In genomic region chr14:104583424-104584114, GRCh38 we compare ENCODE assay signal across 20 cellular contexts. TPM values are rescaled to one million over a fixed set of nuclear protein-coding genes. Genes with fewer than 3 reads are reported as not detected.
DNase-seq lines count a peak whose midpoint lies in the region; FAIRE-seq and TF ChIP-seq lines count a peak whose summit lies in the region.
"Had no signal": no experiment of that assay in that cellular context is flagged by ENCODE, and none has a peak within 500 bp of the region (broad histone marks: within the 10 kb centered on the region; RNA-seq: fewer than 3 reads in every experiment).

No MANE protein-coding gene starts in this region.

- peaks cover 3% of the 10 kb centered on the region for H3K27me3 ChIP-seq in bronchial epithelial cell (ENCODE audit: control insufficient read depth, insufficient read depth, low read length)
- no peaks in the 10 kb centered on the region for H3K27me3 ChIP-seq in CD8-positive, alpha-beta memory T cell (ENCODE audit: insufficient read depth, low read length, poor library complexity, severe bottlenecking)
- H3K27me3 ChIP-seq in mesenchymal stem cell (ENCODE audit: control insufficient read depth in 1 of 2, insufficient read depth in 1 of 2, low read length in 2 of 2) = peaks cover 7 to 72% of the 10 kb centered on the region in 2 experiments
- H3K27me3 ChIP-seq: BLaER1 had no signal

- CTCF ChIA-PET in CD8-positive, alpha-beta memory T cell (lab: Charles Lee) = no interaction called here

- no peak overlapping the region for H3K18ac ChIP-seq in mesenchymal stem cell (ENCODE audit: low read depth in 1 of 2, low read length in 2 of 2)

- H3K4me3 ChIP-seq in bronchial epithelial cell (ENCODE audit: low read depth, low read length) = no peak overlapping the region
- no peak overlapping the region for H3K4me3 ChIP-seq in CD8-positive, alpha-beta memory T cell (ENCODE audit: low read length)
- H3K4me3 ChIP-seq in mesenchymal stem cell (ENCODE audit: insufficient read depth in 1 of 2, low read depth in 1 of 2, low read length in 2 of 2) = no peak overlapping the region
- H3K4me3 ChIP-seq: BLaER1, SJCRH30 had no signal

- H3K4me2 ChIP-seq in mesenchymal stem cell (ENCODE audit: low read length, poor library complexity, severe bottlenecking) = no peak overlapping the region
- H3K4me2 ChIP-seq: BLaER1 had no signal

- DNase-seq in NCI-H1694 treated with DMSO at 0.1 percent for 48 hours (lab: John Stamatoyannopoulos, UW) (peak; percentile 22), NCI-H1694 (lab: John Stamatoyannopoulos, UW) (no peak), Ammon's horn (ENCODE audit: low spot score) (peak; percentile 33), bronchial epithelial cell (ENCODE audit: low read depth) (no peak), nephron progenitor cell (no peak), DMS53 treated with DMSO at 0.1 percent for 48 hours (lab: John Stamatoyannopoulos, UW; ENCODE audit: unreplicated experiment) (no peak), mesenchymal stem cell (no peak)
- DNase-seq in CD8-positive, alpha-beta memory T cell = no peak
- DNase-seq: 8988T; CD8-positive, alpha-beta T cell; H7; NCI-H1105 treated with DMSO at 0.1 percent for 48 hours; NCI-H1930; NCI-H2171; NK-92 treated with Interleukin-12 subunit alpha and Interleukin-12 subunit beta, amount 100 ng/mL, for 24 hours; SJCRH30 had no signal

- no peaks in the 10 kb centered on the region for H3K36me3 Mint-ChIP-seq in nephron progenitor cell (ENCODE audit: low read depth)
- no peaks in the 10 kb centered on the region for H3K36me3 Mint-ChIP-seq in CD8-positive, alpha-beta memory T cell
- H3K36me3 Mint-ChIP-seq: CD8-positive, alpha-beta T cell had no signal

- H3K4me3 Mint-ChIP-seq in nephron progenitor cell = peak overlapping the region; percentile 4
- no peak overlapping the region for H3K4me3 Mint-ChIP-seq in CD8-positive, alpha-beta memory T cell
- H3K4me3 Mint-ChIP-seq: CD8-positive, alpha-beta T cell had no signal

- no peak for TF ChIP-seq CTCF in bronchial epithelial cell (IDR thresholded peaks at IDR 0.05; ENCODE audit: insufficient read depth, low read length, severe bottlenecking)
- TF ChIP-seq CTCF in nephron progenitor cell (IDR thresholded peaks at IDR 0.05) = no peak

- H3K9ac ChIP-seq in mesenchymal stem cell (ENCODE audit: low read length) = no peak overlapping the region
- H3K9ac ChIP-seq: BLaER1 had no signal

- no peak overlapping the region for H4K8ac ChIP-seq in mesenchymal stem cell (ENCODE audit: low read length)

- no peak overlapping the region for H4K91ac ChIP-seq in mesenchymal stem cell (ENCODE audit: low read length)

- H2BK5ac ChIP-seq in mesenchymal stem cell (ENCODE audit: low read depth, low read length, poor library complexity, severe bottlenecking) = no peak overlapping the region

- H2BK120ac ChIP-seq in mesenchymal stem cell (ENCODE audit: low read depth, low read length) = no peak overlapping the region

- no peak overlapping the region for H2BK12ac ChIP-seq in mesenchymal stem cell (ENCODE audit: low read length in 2 of 2)

- H2AK5ac ChIP-seq in mesenchymal stem cell (ENCODE audit: low read length, severe bottlenecking) = no peak overlapping the region

- no peaks in the 10 kb centered on the region for H3K9me3 ChIP-seq in CD8-positive, alpha-beta memory T cell (ENCODE audit: low read length)
- H3K9me3 ChIP-seq in mesenchymal stem cell (ENCODE audit: control insufficient read depth, low read length) = no peaks in the 10 kb centered on the region
- H3K9me3 ChIP-seq: BLaER1, SJCRH30 had no signal

- H3K36me3 ChIP-seq in bronchial epithelial cell (ENCODE audit: control insufficient read depth, insufficient read depth, low read length) (no peaks in the 10 kb centered on the region), mesenchymal stem cell (ENCODE audit: control insufficient read depth in 1 of 2, insufficient read depth in 2 of 2, low read depth in 1 of 2, low read length in 2 of 2) (no peaks in the 10 kb centered on the region)
- no peaks in the 10 kb centered on the region for H3K36me3 ChIP-seq in CD8-positive, alpha-beta memory T cell (ENCODE audit: insufficient read depth, low read length)
- H3K36me3 ChIP-seq: BLaER1, SJCRH30 had no signal

- no peak overlapping the region for H3K14ac ChIP-seq in mesenchymal stem cell (ENCODE audit: low read length in 2 of 2)

- peak; percentile 32 for FAIRE-seq in bronchial epithelial cell (lab: Jason Lieb, UNC)
- FAIRE-seq: GM19239 had no signal

- H2BK15ac ChIP-seq in mesenchymal stem cell (ENCODE audit: low read depth, poor library complexity, severe bottlenecking) = no peak overlapping the region

- peaks cover 11% of the 10 kb centered on the region for H3K27me3 Mint-ChIP-seq in nephron progenitor cell (ENCODE audit: low read depth, poor library complexity)
- H3K27me3 Mint-ChIP-seq in CD8-positive, alpha-beta memory T cell = peaks cover 2 to 9% of the 10 kb centered on the region in 2 donors

- H3K79me1 ChIP-seq in mesenchymal stem cell (replicated peaks; ENCODE audit: low read length, poor library complexity, severe bottlenecking) = no peaks in the 10 kb centered on the region

- POLR2A ChIA-PET in CD8-positive, alpha-beta memory T cell (lab: Charles Lee) = no interaction called here

- H3K4me1 ChIP-seq in CD8-positive, alpha-beta memory T cell (ENCODE audit: insufficient read depth, low read length) = no peaks in the 10 kb centered on the region
- no peaks in the 10 kb centered on the region for H3K4me1 ChIP-seq in mesenchymal stem cell (ENCODE audit: control insufficient read depth, insufficient read depth, low read depth, low read length)
- H3K4me1 ChIP-seq: SJCRH30 had no signal

- H3K4ac ChIP-seq in mesenchymal stem cell (ENCODE audit: low read depth in 1 of 2, low read length in 2 of 2) = no peak overlapping the region

- peaks cover 71% of the 10 kb centered on the region for H3K4me1 Mint-ChIP-seq in nephron progenitor cell
- no peaks in the 10 kb centered on the region for H3K4me1 Mint-ChIP-seq in CD8-positive, alpha-beta memory T cell

- no peaks in the 10 kb centered on the region for H3K9me3 Mint-ChIP-seq in nephron progenitor cell
- H3K9me3 Mint-ChIP-seq in CD8-positive, alpha-beta memory T cell = no peaks in the 10 kb centered on the region
- H3K9me3 Mint-ChIP-seq: CD8-positive, alpha-beta T cell had no signal

- H3K27ac Mint-ChIP-seq in nephron progenitor cell = no peak overlapping the region
- no peak overlapping the region for H3K27ac Mint-ChIP-seq in CD8-positive, alpha-beta memory T cell
- H3K27ac Mint-ChIP-seq: CD8-positive, alpha-beta T cell had no signal

- no peak overlapping the region for H2AFZ ChIP-seq in mesenchymal stem cell (ENCODE audit: low read depth, low read length)

- 79% methylated on average over 20 of the region's 20 CpGs for WGBS in mesenchymal stem cell

- peak overlapping the region in 1 of 2 experiments; percentile 36 for H3K23ac ChIP-seq in mesenchymal stem cell (ENCODE audit: low read length in 2 of 2)

- H3K27ac ChIP-seq in CD8-positive, alpha-beta memory T cell (ENCODE audit: low read depth, low read length) = no peak overlapping the region
- no peak overlapping the region for H3K27ac ChIP-seq in mesenchymal stem cell (ENCODE audit: low read length, poor library complexity, severe bottlenecking)
- H3K27ac ChIP-seq: BLaER1, SJCRH30 had no signal

RNA-seq across cellular contexts. Expression of gene C14orf180, which starts 4.0 kb away (rescaled TPM):
- not detected in 2 replicates for total RNA-seq in bronchial epithelial cell
- total RNA-seq in CD8-positive, alpha-beta memory T cell = not detected
- polyA plus RNA-seq in CD8-positive, alpha-beta memory T cell = not detected
- polyA plus RNA-seq in mesenchymal stem cell (2013, experiment 1 of 2) = not detected
- polyA plus RNA-seq in mesenchymal stem cell (2013, experiment 2 of 2) = not detected
- total RNA-seq: CD8-positive, alpha-beta T cell; H7; HT1080; OCI-LY7; SJCRH30 had no signal

RNA-seq across cellular contexts. Expression of gene TMEM179, which starts 21.0 kb away (rescaled TPM):
- total RNA-seq in bronchial epithelial cell = not detected in 2 replicates
- total RNA-seq in CD8-positive, alpha-beta memory T cell = under 1 TPM in 1 of 2 experiments, not detected in 1; 0.31 TPM
- not detected for polyA plus RNA-seq in CD8-positive, alpha-beta memory T cell
- not detected for polyA plus RNA-seq in mesenchymal stem cell (2013, experiment 1 of 2)
- polyA plus RNA-seq in mesenchymal stem cell (2013, experiment 2 of 2) = not detected
- total RNA-seq: CD8-positive, alpha-beta T cell; OCI-LY7; SJCRH30 had no signal

Comparison
In these comparisons a context has a peak if more than half of its experiments do, and no peak if none do; other contexts are left out.
1. DNase-seq: peak in NCI-H1694 treated with DMSO at 0.1 percent for 48 hours (single experiment) and Ammon's horn (single experiment); none in NCI-H1694 (single experiment), bronchial epithelial cell (single experiment), nephron progenitor cell (single experiment), CD8-positive, alpha-beta memory T cell (0 of 5), DMS53 treated with DMSO at 0.1 percent for 48 hours (single experiment) and mesenchymal stem cell (single experiment).